ENCODE assay signal across 10 cellular contexts in the genomic region with DNA sequence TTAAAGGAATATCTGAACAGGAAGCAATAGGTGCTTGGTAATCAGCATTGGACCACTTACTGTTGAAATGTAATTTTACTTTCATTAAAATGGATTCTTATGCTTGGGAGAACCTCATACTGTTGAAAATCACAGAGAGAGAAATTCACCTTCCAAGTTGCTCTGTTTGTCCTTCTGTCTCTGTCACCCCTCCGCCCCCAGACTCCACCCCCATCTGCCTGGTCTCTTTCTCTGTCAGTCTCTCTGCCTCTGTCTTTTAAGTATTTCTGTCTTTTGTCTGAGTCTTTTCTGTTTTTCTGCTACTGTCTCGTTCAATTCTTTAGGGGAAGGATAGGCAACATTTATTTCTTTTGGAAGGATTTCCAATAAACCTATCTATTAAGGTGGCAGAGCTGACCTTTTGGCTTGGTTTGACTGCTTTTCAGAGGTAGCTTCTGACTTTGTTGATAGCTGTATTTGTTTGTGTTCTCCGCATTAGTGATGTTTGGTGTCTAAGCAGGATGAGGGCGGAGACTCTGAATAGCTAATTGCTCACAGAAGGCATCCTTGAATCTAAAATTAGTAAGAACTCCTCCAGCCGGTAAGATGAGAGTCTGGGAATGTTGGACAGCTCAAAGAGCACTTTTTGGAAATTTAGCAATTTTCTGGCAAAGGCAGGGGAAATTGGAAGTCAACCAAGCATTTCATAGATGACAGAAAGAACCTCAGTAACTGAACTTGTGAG.
DNase-seq lines count a peak whose midpoint lies in the region; ATAC-seq and TF ChIP-seq lines count a peak whose summit lies in the region.
"Had no signal": no experiment of that assay in that cellular context is flagged by ENCODE, and none has a peak within 500 bp of the region (broad histone marks: within the 10 kb centered on the region; RNA-seq: fewer than 3 reads in every experiment).

No MANE protein-coding gene starts in this region.

- H3K27me3 ChIP-seq in thoracic aorta (replicated peaks; ENCODE audit: insufficient read depth), result no peaks in the 10 kb centered on the region

- H3K4me1 ChIP-seq in thoracic aorta (ENCODE audit: control insufficient read depth in 1 of 2, low read depth in 2 of 2), result peaks cover 40 to 56% of the 10 kb centered on the region in 2 donors

- H3K4me3 ChIP-seq in thoracic aorta, result peak overlapping the region; percentile 71

- no peaks in the 10 kb centered on the region for H3K9me3 ChIP-seq in thoracic aorta
- H3K9me3 ChIP-seq: Caco-2 had no signal

- peak; percentile 71 for DNase-seq in activated effector memory CD4-positive, alpha-beta T cell treated with anti-CD3 and anti-CD28 coated beads, Interleukin-2, amount 50 U/mL, for 16 hours
- DNase-seq in activated effector memory CD4-positive, alpha-beta T cell treated with Interleukin-2 at 50 U/mL for 16 hours, result no peak
- DNase-seq in central memory CD4-positive, alpha-beta T cell, result peak; percentile 23
- DNase-seq in left lobe of liver (ENCODE audit: low spot score) (no peak), thoracic aorta (ENCODE audit: low spot score) (no peak), NCI-H526 (lab: John Stamatoyannopoulos, UW) (no peak), RKO (ENCODE audit: low spot score) (no peak), G401 (ENCODE audit: low spot score) (no peak)
- DNase-seq: activated naive CD8-positive, alpha-beta T cell treated with anti-CD3 and anti-CD28 coated beads, Interleukin-2, amount 10 ng/mL, durations not matched to agents 7 days and 5 days; Caco-2 had no signal

- H3K27ac ChIP-seq in thoracic aorta, result peak overlapping the region; percentile 79 to 92

- no peak for TF ChIP-seq CTCF in thoracic aorta (IDR thresholded peaks at IDR 0.05)

- ATAC-seq in left lobe of liver (peak; percentile 43), thoracic aorta (ENCODE audit: insufficient number of reproducible peaks, low FRiP score, low read depth) (no peak)

- in situ Hi-C loops in G401 (cut with HindIII; ENCODE audit: low sequenced_read_pairs), result no loop called here

- H3K36me3 ChIP-seq in thoracic aorta, result no peaks in the 10 kb centered on the region

Comparison
In these comparisons a context has a peak if more than half of its experiments do, and no peak if none do; other contexts are left out.
1. DNase-seq: peak in activated effector memory CD4-positive, alpha-beta T cell treated with anti-CD3 and anti-CD28 coated beads, Interleukin-2, amount 50 U/mL, for 16 hours (single experiment) and central memory CD4-positive, alpha-beta T cell (single experiment); none in activated effector memory CD4-positive, alpha-beta T cell treated with Interleukin-2 at 50 U/mL for 16 hours (single experiment), left lobe of liver (single experiment), thoracic aorta (single experiment), NCI-H526 (0 of 2), RKO (single experiment) and G401 (single experiment).